In the genomic region with DNA sequence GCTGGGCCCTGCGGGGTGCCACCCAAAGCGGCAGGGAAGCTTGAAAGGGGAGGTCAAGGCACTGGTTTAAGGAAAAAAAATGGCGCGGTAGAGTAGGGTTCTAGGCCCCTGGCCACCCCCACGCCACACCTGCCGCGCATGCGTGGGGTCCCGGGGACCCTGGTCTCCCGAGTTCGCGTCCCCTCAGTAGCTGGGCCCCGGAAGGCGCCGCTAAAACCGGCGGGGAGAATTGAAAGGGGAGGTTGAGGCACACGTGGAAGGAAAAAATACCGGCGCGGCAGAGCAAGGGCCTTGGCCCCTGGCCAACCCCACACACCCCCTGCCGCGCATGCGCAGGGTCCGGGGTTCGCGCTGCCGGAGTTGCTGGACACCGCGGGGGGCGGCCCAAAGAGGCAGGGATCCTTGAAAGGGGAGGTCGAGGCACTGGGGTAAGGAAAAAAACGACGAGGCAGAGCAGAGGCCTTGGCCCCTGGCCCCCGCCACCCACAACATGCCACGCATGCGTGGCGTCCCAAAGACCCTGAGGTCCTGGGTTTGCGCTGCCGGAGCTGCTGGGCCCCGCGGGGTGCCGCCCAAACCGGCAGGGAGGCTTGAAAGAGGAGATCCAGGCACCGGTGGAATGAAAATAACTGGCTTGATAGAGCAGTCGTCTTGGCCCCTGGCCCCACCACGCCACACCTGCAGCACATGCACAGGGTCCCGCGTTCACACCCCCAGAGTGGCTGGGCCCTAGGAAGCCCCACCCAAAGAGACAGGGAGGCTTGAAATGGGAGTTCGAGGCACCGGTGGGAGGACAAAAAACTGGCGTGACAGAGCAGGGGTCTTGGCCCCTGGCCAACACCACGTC, we compare ENCODE assay signal across 2 cellular contexts.
A peak's percentile ranks its signal among the peaks of the same experiment; 100 is the strongest.
TF ChIP-seq lines count a peak whose summit lies in the region.

No MANE protein-coding gene starts in this region.

TF ChIP-seq in Ishikawa, 13 proteins besides CTCF, POLR2A, EP300 and RAD21 (continued from another document):
- TF ChIP-seq, protein P1, sequence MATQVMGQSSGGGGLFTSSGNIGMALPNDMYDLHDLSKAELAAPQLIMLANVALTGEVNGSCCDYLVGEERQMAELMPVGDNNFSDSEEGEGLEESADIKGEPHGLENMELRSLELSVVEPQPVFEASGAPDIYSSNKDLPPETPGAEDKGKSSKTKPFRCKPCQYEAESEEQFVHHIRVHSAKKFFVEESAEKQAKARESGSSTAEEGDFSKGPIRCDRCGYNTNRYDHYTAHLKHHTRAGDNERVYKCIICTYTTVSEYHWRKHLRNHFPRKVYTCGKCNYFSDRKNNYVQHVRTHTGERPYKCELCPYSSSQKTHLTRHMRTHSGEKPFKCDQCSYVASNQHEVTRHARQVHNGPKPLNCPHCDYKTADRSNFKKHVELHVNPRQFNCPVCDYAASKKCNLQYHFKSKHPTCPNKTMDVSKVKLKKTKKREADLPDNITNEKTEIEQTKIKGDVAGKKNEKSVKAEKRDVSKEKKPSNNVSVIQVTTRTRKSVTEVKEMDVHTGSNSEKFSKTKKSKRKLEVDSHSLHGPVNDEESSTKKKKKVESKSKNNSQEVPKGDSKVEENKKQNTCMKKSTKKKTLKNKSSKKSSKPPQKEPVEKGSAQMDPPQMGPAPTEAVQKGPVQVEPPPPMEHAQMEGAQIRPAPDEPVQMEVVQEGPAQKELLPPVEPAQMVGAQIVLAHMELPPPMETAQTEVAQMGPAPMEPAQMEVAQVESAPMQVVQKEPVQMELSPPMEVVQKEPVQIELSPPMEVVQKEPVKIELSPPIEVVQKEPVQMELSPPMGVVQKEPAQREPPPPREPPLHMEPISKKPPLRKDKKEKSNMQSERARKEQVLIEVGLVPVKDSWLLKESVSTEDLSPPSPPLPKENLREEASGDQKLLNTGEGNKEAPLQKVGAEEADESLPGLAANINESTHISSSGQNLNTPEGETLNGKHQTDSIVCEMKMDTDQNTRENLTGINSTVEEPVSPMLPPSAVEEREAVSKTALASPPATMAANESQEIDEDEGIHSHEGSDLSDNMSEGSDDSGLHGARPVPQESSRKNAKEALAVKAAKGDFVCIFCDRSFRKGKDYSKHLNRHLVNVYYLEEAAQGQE (IDR thresholded peaks at IDR 0.05; ENCODE audit: low read depth): no peak

TF ChIP-seq in K562, 482 proteins besides CTCF, POLR2A, EP300 and RAD21 (continued from another document and continues in another):
- TF ChIP-seq, protein P2, sequence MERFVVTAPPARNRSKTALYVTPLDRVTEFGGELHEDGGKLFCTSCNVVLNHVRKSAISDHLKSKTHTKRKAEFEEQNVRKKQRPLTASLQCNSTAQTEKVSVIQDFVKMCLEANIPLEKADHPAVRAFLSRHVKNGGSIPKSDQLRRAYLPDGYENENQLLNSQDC (CRISPR knock-in tag; IDR thresholded peaks at IDR 0.05): no peak
- TF ChIP-seq ZNF444 (CRISPR knock-in tag; IDR thresholded peaks at IDR 0.05) (no peak), ARHGAP35 (IDR thresholded peaks at IDR 0.05; ENCODE audit: partially characterized antibody) (no peak), MTF1 (CRISPR knock-in tag; IDR thresholded peaks at IDR 0.05; ENCODE audit: borderline replicate concordance) (no peak), RFX5 (IDR thresholded peaks at IDR 0.05; ENCODE audit: low read depth, low read length) (no peak), MAZ (CRISPR knock-in tag; conservative IDR thresholded peaks at IDR 0.05 in 1 of 2, IDR thresholded peaks at IDR 0.05 in 1 of 2) (peak in 1 of 2 experiments; percentile 18; a peak in 1 of 4 replicates), ATF1 (CRISPR knock-in tag; IDR thresholded peaks at IDR 0.05) (no peak), ATF1 (tag; IDR thresholded peaks at IDR 0.05) (no peak), TGIF2 (CRISPR knock-in tag; IDR thresholded peaks at IDR 0.05) (no peak), KLF13 (tag; IDR thresholded peaks at IDR 0.05; ENCODE audit: borderline replicate concordance, low read depth) (no peak), LCOR (CRISPR knock-in tag; IDR thresholded peaks at IDR 0.05) (peak; percentile 15; the same call in 1 of the 2 replicates), CREBBP (IDR thresholded peaks at IDR 0.05; ENCODE audit: low read depth, low read length) (no peak), STAT5B (CRISPR knock-in tag; IDR thresholded peaks at IDR 0.05) (no peak), MEIS2 (IDR thresholded peaks at IDR 0.05; ENCODE audit: partially characterized antibody) (peak; percentile 79), ZFX (CRISPR knock-in tag; IDR thresholded peaks at IDR 0.05) (peak; percentile 56), JUN (IDR thresholded peaks at IDR 0.05; ENCODE audit: borderline replicate concordance, low read depth, low read length) (no peak), JUN (CRISPR knock-in tag; IDR thresholded peaks at IDR 0.05; ENCODE audit: borderline replicate concordance) (no peak), HDGF (IDR thresholded peaks at IDR 0.05) (no peak), CC2D1A (IDR thresholded peaks at IDR 0.05) (no peak), HLTF (IDR thresholded peaks at IDR 0.05) (no peak), POLR2AphosphoS5 (IDR thresholded peaks at IDR 0.05; ENCODE audit: control insufficient read depth, insufficient read depth, low read depth, low read length) (no peak), MECOM (CRISPR knock-in tag; IDR thresholded peaks at IDR 0.05) (no peak), ZBTB7A (IDR thresholded peaks at IDR 0.05; ENCODE audit: borderline replicate concordance, control insufficient read depth, low read depth, low read length) (peak; percentile 51), ZNF143 (CRISPR knock-in tag; IDR thresholded peaks at IDR 0.05) (no peak), ZNF232 (CRISPR knock-in tag; IDR thresholded peaks at IDR 0.05) (0 out of 2 replicates have a peak, but pooled peaks have one; percentile 59), KDM4B (IDR thresholded peaks at IDR 0.05; ENCODE audit: borderline replicate concordance in 2 of 2, low read depth in 1 of 2) (no peak), ZNF584 (CRISPR knock-in tag; IDR thresholded peaks at IDR 0.05; ENCODE audit: low read depth) (no peak), NCOA4 (IDR thresholded peaks at IDR 0.05; ENCODE audit: partially characterized antibody) (no peak), NR4A1 (CRISPR knock-in tag; IDR thresholded peaks at IDR 0.05) (no peak), NR4A1 (tag; IDR thresholded peaks at IDR 0.05) (0 out of 2 replicates have a peak, but pooled peaks have one; percentile 75), NRF1 (conservative IDR thresholded peaks at IDR 0.05 in 1 of 2, IDR thresholded peaks at IDR 0.05 in 1 of 2) (peak; percentile 97), NFIC (IDR thresholded peaks at IDR 0.05) (peak; percentile 98), FOSL1 (tag; conservative IDR thresholded peaks at IDR 0.05) (no peak), MAFG (tag; conservative IDR thresholded peaks at IDR 0.05) (no peak), HNRNPK (IDR thresholded peaks at IDR 0.05; ENCODE audit: low read depth, low read length, poor library complexity, severe bottlenecking) (no peak), HMGN3 (IDR thresholded peaks at IDR 0.05; ENCODE audit: borderline replicate concordance, extremely low read depth, insufficient read length, low read depth, low read length) (peak; percentile 43), ZNF668 (CRISPR knock-in tag; IDR thresholded peaks at IDR 0.05) (no peak), SMAD2 (IDR thresholded peaks at IDR 0.05; ENCODE audit: low read depth, low read length) (no peak), BCOR (IDR thresholded peaks at IDR 0.05) (peak; percentile 8; the same call in 1 of the 2 replicates), MCM7 (IDR thresholded peaks at IDR 0.05) (no peak)
- TF ChIP-seq, protein P3, sequence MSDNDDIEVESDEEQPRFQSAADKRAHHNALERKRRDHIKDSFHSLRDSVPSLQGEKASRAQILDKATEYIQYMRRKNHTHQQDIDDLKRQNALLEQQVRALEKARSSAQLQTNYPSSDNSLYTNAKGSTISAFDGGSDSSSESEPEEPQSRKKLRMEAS (CRISPR knock-in tag; IDR thresholded peaks at IDR 0.05): peak; percentile 58
- TF ChIP-seq, protein P4, sequence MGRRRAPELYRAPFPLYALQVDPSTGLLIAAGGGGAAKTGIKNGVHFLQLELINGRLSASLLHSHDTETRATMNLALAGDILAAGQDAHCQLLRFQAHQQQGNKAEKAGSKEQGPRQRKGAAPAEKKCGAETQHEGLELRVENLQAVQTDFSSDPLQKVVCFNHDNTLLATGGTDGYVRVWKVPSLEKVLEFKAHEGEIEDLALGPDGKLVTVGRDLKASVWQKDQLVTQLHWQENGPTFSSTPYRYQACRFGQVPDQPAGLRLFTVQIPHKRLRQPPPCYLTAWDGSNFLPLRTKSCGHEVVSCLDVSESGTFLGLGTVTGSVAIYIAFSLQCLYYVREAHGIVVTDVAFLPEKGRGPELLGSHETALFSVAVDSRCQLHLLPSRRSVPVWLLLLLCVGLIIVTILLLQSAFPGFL (CRISPR knock-in tag; IDR thresholded peaks at IDR 0.05): 0 out of 2 replicates have a peak, but pooled peaks have one; percentile 27
- TF ChIP-seq, protein P5, sequence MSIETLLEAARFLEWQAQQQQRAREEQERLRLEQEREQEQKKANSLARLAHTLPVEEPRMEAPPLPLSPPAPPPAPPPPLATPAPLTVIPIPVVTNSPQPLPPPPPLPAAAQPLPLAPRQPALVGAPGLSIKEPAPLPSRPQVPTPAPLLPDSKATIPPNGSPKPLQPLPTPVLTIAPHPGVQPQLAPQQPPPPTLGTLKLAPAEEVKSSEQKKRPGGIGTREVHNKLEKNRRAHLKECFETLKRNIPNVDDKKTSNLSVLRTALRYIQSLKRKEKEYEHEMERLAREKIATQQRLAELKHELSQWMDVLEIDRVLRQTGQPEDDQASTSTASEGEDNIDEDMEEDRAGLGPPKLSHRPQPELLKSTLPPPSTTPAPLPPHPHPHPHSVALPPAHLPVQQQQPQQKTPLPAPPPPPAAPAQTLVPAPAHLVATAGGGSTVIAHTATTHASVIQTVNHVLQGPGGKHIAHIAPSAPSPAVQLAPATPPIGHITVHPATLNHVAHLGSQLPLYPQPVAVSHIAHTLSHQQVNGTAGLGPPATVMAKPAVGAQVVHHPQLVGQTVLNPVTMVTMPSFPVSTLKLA (conservative IDR thresholded peaks at IDR 0.05): 0 out of 4 replicates have a peak, but pooled peaks of 1 of the 2 experiments have one; percentile 34
- TF ChIP-seq, protein P6, sequence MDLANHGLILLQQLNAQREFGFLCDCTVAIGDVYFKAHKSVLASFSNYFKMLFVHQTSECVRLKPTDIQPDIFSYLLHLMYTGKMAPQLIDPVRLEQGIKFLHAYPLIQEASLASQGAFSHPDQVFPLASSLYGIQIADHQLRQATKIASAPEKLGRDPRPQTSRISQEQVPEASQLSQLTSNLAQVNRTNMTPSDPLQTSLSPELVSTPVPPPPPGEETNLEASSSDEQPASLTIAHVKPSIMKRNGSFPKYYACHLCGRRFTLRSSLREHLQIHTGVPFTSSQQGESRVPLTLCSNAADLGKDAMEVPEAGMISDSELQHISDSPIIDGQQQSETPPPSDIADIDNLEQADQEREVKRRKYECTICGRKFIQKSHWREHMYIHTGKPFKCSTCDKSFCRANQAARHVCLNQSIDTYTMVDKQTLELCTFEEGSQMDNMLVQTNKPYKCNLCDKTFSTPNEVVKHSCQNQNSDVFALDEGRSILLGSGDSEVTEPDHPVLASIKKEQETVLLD (IDR thresholded peaks at IDR 0.05): peak; percentile 96
- TF ChIP-seq, protein P7, sequence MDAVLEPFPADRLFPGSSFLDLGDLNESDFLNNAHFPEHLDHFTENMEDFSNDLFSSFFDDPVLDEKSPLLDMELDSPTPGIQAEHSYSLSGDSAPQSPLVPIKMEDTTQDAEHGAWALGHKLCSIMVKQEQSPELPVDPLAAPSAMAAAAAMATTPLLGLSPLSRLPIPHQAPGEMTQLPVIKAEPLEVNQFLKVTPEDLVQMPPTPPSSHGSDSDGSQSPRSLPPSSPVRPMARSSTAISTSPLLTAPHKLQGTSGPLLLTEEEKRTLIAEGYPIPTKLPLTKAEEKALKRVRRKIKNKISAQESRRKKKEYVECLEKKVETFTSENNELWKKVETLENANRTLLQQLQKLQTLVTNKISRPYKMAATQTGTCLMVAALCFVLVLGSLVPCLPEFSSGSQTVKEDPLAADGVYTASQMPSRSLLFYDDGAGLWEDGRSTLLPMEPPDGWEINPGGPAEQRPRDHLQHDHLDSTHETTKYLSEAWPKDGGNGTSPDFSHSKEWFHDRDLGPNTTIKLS (IDR thresholded peaks at IDR 0.05; ENCODE audit: borderline replicate concordance, low read depth): 0 out of 2 replicates have a peak, but pooled peaks have one; percentile 23
- TF ChIP-seq, protein P8, sequence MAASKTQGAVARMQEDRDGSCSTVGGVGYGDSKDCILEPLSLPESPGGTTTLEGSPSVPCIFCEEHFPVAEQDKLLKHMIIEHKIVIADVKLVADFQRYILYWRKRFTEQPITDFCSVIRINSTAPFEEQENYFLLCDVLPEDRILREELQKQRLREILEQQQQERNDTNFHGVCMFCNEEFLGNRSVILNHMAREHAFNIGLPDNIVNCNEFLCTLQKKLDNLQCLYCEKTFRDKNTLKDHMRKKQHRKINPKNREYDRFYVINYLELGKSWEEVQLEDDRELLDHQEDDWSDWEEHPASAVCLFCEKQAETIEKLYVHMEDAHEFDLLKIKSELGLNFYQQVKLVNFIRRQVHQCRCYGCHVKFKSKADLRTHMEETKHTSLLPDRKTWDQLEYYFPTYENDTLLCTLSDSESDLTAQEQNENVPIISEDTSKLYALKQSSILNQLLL (CRISPR knock-in tag; IDR thresholded peaks at IDR 0.05; ENCODE audit: borderline replicate concordance): no peak
- TF ChIP-seq, protein P9, sequence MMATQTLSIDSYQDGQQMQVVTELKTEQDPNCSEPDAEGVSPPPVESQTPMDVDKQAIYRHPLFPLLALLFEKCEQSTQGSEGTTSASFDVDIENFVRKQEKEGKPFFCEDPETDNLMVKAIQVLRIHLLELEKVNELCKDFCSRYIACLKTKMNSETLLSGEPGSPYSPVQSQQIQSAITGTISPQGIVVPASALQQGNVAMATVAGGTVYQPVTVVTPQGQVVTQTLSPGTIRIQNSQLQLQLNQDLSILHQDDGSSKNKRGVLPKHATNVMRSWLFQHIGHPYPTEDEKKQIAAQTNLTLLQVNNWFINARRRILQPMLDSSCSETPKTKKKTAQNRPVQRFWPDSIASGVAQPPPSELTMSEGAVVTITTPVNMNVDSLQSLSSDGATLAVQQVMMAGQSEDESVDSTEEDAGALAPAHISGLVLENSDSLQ (IDR thresholded peaks at IDR 0.05): no peak
- TF ChIP-seq, protein P10, sequence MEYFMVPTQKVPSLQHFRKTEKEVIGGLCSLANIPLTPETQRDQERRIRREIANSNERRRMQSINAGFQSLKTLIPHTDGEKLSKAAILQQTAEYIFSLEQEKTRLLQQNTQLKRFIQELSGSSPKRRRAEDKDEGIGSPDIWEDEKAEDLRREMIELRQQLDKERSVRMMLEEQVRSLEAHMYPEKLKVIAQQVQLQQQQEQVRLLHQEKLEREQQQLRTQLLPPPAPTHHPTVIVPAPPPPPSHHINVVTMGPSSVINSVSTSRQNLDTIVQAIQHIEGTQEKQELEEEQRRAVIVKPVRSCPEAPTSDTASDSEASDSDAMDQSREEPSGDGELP (CRISPR knock-in tag; IDR thresholded peaks at IDR 0.05; ENCODE audit: borderline replicate concordance): peak; percentile 17; the same call in 1 of the 2 replicates
- TF ChIP-seq, protein P11, sequence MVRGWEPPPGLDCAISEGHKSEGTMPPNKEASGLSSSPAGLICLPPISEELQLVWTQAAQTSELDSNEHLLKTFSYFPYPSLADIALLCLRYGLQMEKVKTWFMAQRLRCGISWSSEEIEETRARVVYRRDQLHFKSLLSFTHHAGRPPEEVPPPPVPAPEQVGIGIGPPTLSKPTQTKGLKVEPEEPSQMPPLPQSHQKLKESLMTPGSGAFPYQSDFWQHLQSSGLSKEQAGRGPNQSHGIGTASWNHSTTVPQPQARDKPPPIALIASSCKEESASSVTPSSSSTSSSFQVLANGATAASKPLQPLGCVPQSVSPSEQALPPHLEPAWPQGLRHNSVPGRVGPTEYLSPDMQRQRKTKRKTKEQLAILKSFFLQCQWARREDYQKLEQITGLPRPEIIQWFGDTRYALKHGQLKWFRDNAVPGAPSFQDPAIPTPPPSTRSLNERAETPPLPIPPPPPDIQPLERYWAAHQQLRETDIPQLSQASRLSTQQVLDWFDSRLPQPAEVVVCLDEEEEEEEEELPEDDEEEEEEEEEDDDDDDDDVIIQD (CRISPR knock-in tag; IDR thresholded peaks at IDR 0.05): no peak
